Comparison of ENCODE assay signal across 1 cellular context in the genomic region with DNA sequence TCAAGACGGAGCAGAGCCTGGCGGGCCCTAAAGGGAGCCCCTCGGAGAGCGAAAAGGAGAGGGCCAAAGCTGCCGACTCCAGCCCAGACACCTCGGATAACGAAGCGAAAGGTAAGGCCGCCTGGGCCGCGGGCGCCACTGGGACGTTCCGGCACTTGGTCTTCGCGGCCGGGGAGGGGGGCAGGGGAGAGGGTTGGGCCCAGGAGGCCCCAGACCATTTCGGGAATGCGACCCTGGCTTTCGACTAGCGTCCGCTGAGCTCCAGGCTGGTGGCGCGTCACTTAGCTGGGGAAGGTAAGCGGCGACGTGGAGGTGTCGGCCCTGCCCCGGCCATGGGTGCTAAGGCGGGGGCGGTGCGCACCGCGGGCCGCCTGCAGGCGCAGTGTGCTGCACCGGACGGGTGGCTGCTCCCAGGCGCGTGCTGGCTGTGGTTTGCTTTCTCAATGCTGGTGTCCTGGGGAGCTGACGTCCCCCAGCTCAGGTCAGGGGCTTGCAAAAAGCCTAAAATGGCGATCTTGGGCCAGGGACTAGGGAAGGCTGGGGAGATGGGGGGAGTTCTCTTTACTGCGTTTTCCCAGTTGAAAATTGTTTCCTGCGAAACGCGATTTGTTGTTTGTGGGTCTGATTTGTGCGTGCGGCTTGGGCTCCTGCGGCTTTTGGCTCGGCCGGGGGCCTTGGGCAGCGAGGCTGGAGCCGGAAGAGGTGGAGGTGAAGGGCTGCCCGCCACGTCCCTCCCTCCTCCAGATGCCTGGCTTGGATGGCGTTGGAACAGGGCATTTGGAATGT.
TF ChIP-seq lines count a peak whose summit lies in the region.

No MANE protein-coding gene starts in this region.

TF ChIP-seq in HEK293, 187 proteins besides CTCF, POLR2A, EP300 and RAD21 (continued from another document and continues in another):
- TF ChIP-seq, protein P1, sequence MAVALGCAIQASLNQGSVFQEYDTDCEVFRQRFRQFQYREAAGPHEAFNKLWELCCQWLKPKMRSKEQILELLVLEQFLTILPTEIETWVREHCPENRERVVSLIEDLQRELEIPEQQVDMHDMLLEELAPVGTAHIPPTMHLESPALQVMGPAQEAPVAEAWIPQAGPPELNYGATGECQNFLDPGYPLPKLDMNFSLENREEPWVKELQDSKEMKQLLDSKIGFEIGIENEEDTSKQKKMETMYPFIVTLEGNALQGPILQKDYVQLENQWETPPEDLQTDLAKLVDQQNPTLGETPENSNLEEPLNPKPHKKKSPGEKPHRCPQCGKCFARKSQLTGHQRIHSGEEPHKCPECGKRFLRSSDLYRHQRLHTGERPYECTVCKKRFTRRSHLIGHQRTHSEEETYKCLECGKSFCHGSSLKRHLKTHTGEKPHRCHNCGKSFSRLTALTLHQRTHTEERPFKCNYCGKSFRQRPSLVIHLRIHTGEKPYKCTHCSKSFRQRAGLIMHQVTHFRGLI (tag by site-specific recombination; IDR thresholded peaks at IDR 0.05): no peak
- 0 out of 2 replicates have a peak, but pooled peaks have one; percentile 43 for TF ChIP-seq YY2 (tag by site-specific recombination; IDR thresholded peaks at IDR 0.05)
- no peak for TF ChIP-seq SCRT1 (tag by site-specific recombination; IDR thresholded peaks at IDR 0.05; ENCODE audit: borderline replicate concordance)
- TF ChIP-seq HOXC10 (CRISPR knock-in tag; IDR thresholded peaks at IDR 0.05): no peak
- TF ChIP-seq ZBTB1 (tag by site-specific recombination; IDR thresholded peaks at IDR 0.05): no peak
- 0 out of 2 replicates have a peak, but pooled peaks have one; percentile 14 for TF ChIP-seq ZFP69B (tag by site-specific recombination; IDR thresholded peaks at IDR 0.05)
- TF ChIP-seq ZNF324 (tag by site-specific recombination; IDR thresholded peaks at IDR 0.05): no peak
- TF ChIP-seq ZNF549 (tag by site-specific recombination; IDR thresholded peaks at IDR 0.05): no peak
- TF ChIP-seq ZNF501 (tag by site-specific recombination; IDR thresholded peaks at IDR 0.05): peak; percentile 32; the same call in 1 of the 2 replicates
- TF ChIP-seq MEIS1 (CRISPR knock-in tag; IDR thresholded peaks at IDR 0.05; ENCODE audit: borderline replicate concordance): no peak
- TF ChIP-seq ZNF558 (tag by site-specific recombination; IDR thresholded peaks at IDR 0.05): no peak
- TF ChIP-seq TCF7L2 (IDR thresholded peaks at IDR 0.05; ENCODE audit: borderline replicate concordance, low read depth, low read length): no peak
- TF ChIP-seq ZNF792 (tag by site-specific recombination; IDR thresholded peaks at IDR 0.05): no peak
- TF ChIP-seq ZNF174 (tag by site-specific recombination; IDR thresholded peaks at IDR 0.05): no peak
- peak; percentile 48; the same call in 1 of the 2 replicates for TF ChIP-seq ZBTB20 (tag by site-specific recombination; IDR thresholded peaks at IDR 0.05)
- TF ChIP-seq ZNF391 (tag by site-specific recombination; IDR thresholded peaks at IDR 0.05; ENCODE audit: borderline replicate concordance, low read depth): no peak
- TF ChIP-seq ZNF354C (tag by site-specific recombination; IDR thresholded peaks at IDR 0.05; ENCODE audit: borderline replicate concordance, low read depth): no peak
- TF ChIP-seq GLIS2 (tag by site-specific recombination; IDR thresholded peaks at IDR 0.05): peak; percentile 32; the same call in 1 of the 2 replicates
- TF ChIP-seq, protein P2, sequence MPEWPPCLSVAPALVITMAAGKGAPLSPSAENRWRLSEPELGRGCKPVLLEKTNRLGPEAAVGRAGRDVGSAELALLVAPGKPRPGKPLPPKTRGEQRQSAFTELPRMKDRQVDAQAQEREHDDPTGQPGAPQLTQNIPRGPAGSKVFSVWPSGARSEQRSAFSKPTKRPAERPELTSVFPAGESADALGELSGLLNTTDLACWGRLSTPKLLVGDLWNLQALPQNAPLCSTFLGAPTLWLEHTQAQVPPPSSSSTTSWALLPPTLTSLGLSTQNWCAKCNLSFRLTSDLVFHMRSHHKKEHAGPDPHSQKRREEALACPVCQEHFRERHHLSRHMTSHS (tag by site-specific recombination; IDR thresholded peaks at IDR 0.05): no peak
- TF ChIP-seq ZIC2 (tag by site-specific recombination; IDR thresholded peaks at IDR 0.05): peak; percentile 88
- TF ChIP-seq ZNF140 (tag by site-specific recombination; IDR thresholded peaks at IDR 0.05): no peak
- TF ChIP-seq ZNF239 (tag by site-specific recombination; IDR thresholded peaks at IDR 0.05): no peak
- TF ChIP-seq ZNF341 (tag by site-specific recombination; IDR thresholded peaks at IDR 0.05; ENCODE audit: low read depth): peak; percentile 6; the same call in 1 of the 2 replicates
- TF ChIP-seq, protein P3, sequence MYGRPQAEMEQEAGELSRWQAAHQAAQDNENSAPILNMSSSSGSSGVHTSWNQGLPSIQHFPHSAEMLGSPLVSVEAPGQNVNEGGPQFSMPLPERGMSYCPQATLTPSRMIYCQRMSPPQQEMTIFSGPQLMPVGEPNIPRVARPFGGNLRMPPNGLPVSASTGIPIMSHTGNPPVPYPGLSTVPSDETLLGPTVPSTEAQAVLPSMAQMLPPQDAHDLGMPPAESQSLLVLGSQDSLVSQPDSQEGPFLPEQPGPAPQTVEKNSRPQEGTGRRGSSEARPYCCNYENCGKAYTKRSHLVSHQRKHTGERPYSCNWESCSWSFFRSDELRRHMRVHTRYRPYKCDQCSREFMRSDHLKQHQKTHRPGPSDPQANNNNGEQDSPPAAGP (tag by site-specific recombination; IDR thresholded peaks at IDR 0.05): 0 out of 2 replicates have a peak, but pooled peaks have one; percentile 23
- TF ChIP-seq KLF8 (tag by site-specific recombination; IDR thresholded peaks at IDR 0.05): peak; percentile 34; the same call in 1 of the 2 replicates
- TF ChIP-seq KLF9 (tag by site-specific recombination; IDR thresholded peaks at IDR 0.05; ENCODE audit: low read depth): no peak
- TF ChIP-seq, protein P4, sequence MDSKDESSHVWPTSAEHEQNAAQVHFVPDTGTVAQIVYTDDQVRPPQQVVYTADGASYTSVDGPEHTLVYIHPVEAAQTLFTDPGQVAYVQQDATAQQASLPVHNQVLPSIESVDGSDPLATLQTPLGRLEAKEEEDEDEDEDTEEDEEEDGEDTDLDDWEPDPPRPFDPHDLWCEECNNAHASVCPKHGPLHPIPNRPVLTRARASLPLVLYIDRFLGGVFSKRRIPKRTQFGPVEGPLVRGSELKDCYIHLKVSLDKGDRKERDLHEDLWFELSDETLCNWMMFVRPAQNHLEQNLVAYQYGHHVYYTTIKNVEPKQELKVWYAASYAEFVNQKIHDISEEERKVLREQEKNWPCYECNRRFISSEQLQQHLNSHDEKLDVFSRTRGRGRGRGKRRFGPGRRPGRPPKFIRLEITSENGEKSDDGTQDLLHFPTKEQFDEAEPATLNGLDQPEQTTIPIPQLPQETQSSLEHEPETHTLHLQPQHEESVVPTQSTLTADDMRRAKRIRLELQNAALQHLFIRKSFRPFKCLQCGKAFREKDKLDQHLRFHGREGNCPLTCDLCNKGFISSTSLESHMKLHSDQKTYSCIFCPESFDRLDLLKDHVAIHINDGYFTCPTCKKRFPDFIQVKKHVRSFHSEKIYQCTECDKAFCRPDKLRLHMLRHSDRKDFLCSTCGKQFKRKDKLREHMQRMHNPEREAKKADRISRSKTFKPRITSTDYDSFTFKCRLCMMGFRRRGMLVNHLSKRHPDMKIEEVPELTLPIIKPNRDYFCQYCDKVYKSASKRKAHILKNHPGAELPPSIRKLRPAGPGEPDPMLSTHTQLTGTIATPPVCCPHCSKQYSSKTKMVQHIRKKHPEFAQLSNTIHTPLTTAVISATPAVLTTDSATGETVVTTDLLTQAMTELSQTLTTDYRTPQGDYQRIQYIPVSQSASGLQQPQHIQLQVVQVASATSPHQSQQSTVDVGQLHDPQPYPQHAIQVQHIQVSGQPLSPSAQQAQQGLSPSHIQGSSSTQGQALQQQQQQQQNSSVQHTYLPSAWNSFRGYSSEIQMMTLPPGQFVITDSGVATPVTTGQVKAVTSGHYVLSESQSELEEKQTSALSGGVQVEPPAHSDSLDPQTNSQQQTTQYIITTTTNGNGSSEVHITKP (tag by site-specific recombination; IDR thresholded peaks at IDR 0.05): peak; percentile 71
- TF ChIP-seq GLIS1 (tag by site-specific recombination; IDR thresholded peaks at IDR 0.05): peak; percentile 43; the same call in 1 of the 2 replicates
- no peak for TF ChIP-seq OSR2 (tag by site-specific recombination; IDR thresholded peaks at IDR 0.05)
- TF ChIP-seq, protein P5, sequence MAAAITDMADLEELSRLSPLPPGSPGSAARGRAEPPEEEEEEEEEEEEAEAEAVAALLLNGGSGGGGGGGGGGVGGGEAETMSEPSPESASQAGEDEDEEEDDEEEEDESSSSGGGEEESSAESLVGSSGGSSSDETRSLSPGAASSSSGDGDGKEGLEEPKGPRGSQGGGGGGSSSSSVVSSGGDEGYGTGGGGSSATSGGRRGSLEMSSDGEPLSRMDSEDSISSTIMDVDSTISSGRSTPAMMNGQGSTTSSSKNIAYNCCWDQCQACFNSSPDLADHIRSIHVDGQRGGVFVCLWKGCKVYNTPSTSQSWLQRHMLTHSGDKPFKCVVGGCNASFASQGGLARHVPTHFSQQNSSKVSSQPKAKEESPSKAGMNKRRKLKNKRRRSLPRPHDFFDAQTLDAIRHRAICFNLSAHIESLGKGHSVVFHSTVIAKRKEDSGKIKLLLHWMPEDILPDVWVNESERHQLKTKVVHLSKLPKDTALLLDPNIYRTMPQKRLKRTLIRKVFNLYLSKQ (tag by site-specific recombination; IDR thresholded peaks at IDR 0.05; ENCODE audit: borderline replicate concordance): no peak
- TF ChIP-seq, protein P6, sequence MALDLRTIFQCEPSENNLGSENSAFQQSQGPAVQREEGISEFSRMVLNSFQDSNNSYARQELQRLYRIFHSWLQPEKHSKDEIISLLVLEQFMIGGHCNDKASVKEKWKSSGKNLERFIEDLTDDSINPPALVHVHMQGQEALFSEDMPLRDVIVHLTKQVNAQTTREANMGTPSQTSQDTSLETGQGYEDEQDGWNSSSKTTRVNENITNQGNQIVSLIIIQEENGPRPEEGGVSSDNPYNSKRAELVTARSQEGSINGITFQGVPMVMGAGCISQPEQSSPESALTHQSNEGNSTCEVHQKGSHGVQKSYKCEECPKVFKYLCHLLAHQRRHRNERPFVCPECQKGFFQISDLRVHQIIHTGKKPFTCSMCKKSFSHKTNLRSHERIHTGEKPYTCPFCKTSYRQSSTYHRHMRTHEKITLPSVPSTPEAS (tag by site-specific recombination; IDR thresholded peaks at IDR 0.05): no peak
- peak; percentile 45 for TF ChIP-seq ZNF335 (tag by site-specific recombination; conservative IDR thresholded peaks at IDR 0.05)
- no peak for TF ChIP-seq ZNF747 (tag by site-specific recombination; IDR thresholded peaks at IDR 0.05)
- TF ChIP-seq ZNF169 (tag by site-specific recombination; IDR thresholded peaks at IDR 0.05): no peak
- TF ChIP-seq, protein P7, sequence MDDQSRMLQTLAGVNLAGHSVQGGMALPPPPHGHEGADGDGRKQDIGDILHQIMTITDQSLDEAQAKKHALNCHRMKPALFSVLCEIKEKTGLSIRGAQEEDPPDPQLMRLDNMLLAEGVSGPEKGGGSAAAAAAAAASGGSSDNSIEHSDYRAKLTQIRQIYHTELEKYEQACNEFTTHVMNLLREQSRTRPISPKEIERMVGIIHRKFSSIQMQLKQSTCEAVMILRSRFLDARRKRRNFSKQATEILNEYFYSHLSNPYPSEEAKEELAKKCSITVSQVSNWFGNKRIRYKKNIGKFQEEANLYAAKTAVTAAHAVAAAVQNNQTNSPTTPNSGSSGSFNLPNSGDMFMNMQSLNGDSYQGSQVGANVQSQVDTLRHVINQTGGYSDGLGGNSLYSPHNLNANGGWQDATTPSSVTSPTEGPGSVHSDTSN (CRISPR knock-in tag; IDR thresholded peaks at IDR 0.05): no peak
- TF ChIP-seq SP7 (tag by site-specific recombination; IDR thresholded peaks at IDR 0.05): peak; percentile 22; the same call in 1 of the 2 replicates
- TF ChIP-seq, protein P8, sequence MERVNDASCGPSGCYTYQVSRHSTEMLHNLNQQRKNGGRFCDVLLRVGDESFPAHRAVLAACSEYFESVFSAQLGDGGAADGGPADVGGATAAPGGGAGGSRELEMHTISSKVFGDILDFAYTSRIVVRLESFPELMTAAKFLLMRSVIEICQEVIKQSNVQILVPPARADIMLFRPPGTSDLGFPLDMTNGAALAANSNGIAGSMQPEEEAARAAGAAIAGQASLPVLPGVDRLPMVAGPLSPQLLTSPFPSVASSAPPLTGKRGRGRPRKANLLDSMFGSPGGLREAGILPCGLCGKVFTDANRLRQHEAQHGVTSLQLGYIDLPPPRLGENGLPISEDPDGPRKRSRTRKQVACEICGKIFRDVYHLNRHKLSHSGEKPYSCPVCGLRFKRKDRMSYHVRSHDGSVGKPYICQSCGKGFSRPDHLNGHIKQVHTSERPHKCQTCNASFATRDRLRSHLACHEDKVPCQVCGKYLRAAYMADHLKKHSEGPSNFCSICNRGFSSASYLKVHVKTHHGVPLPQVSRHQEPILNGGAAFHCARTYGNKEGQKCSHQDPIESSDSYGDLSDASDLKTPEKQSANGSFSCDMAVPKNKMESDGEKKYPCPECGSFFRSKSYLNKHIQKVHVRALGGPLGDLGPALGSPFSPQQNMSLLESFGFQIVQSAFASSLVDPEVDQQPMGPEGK (tag by site-specific recombination; IDR thresholded peaks at IDR 0.05): peak; percentile 72
- TF ChIP-seq ZNF266 (tag by site-specific recombination; IDR thresholded peaks at IDR 0.05; ENCODE audit: low read depth): no peak
- TF ChIP-seq, protein P9, sequence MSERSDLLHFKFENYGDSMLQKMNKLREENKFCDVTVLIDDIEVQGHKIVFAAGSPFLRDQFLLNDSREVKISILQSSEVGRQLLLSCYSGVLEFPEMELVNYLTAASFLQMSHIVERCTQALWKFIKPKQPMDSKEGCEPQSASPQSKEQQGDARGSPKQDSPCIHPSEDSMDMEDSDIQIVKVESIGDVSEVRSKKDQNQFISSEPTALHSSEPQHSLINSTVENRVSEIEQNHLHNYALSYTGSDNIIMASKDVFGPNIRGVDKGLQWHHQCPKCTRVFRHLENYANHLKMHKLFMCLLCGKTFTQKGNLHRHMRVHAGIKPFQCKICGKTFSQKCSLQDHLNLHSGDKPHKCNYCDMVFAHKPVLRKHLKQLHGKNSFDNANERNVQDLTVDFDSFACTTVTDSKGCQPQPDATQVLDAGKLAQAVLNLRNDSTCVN (tag by site-specific recombination; optimal IDR thresholded peaks at IDR 0.05): peak; percentile 56
- no peak for TF ChIP-seq ZNF202 (tag by site-specific recombination; IDR thresholded peaks at IDR 0.05; ENCODE audit: borderline replicate concordance)
- TF ChIP-seq, protein P10, sequence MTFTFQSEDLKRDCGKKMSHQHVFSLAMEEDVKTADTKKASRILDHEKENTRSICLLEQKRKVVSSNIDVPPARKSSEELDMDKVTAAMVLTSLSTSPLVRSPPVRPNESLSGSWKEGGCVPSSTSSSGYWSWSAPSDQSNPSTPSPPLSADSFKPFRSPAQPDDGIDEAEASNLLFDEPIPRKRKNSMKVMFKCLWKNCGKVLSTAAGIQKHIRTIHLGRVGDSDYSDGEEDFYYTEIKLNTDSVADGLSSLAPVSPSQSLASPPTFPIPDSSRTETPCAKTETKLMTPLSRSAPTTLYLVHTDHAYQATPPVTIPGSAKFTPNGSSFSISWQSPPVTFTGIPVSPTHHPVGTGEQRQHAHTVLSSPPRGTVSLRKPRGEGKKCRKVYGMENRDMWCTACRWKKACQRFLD (tag by site-specific recombination; IDR thresholded peaks at IDR 0.05): no peak
- no peak for TF ChIP-seq ZNF548 (tag by site-specific recombination; IDR thresholded peaks at IDR 0.05)
- TF ChIP-seq ZNF585B (tag by site-specific recombination; IDR thresholded peaks at IDR 0.05): no peak
- TF ChIP-seq ZSCAN16 (tag by site-specific recombination; IDR thresholded peaks at IDR 0.05): no peak
